Comparison of ENCODE assay signal across 22 cellular contexts in the genomic region with DNA sequence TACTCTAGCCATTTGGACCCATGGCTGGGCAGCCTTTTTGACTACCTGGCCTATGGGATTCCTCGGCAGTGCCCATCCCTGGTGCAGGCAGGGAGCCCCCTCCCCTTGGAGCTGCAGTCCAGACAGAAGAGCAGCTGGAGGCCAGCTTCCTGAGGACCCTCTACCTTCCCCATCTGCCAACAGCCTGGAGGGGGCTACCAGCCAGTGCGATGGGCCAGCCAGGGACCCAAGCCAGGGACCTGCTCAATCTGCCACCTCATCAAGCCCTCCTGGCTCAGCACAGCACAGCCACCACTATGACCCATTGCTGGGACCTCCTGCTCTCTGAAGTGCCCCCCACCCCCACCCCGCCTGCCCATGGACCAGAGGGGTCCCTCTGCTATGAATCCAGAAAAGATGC.
"Had no signal": no experiment of that assay in that cellular context is flagged by ENCODE, and none has a peak within 500 bp of the region (broad histone marks: within the 10 kb centered on the region; RNA-seq: fewer than 3 reads in every experiment).

No MANE protein-coding gene starts in this region.

- H3K27ac ChIP-seq: dorsolateral prefrontal cortex, epithelial cell of prostate, gastrocnemius medialis, neural progenitor cell, prostate gland, right atrium auricular region, thoracic aorta, tibial nerve, upper lobe of right lung, uterus had no signal

- H3K4me1 Mint-ChIP-seq: nephron had no signal

- H3K4me3 Mint-ChIP-seq: memory B cell, nephron, neural progenitor cell had no signal

- H3K27me3 ChIP-seq: neural progenitor cell, right atrium auricular region, uterus had no signal

- H3K9ac ChIP-seq: neural progenitor cell had no signal

- H3K36me3 ChIP-seq: gastrocnemius medialis, neural progenitor cell, prostate gland, right atrium auricular region, thoracic aorta, tibial nerve, upper lobe of right lung, uterus had no signal

- H3K4me2 ChIP-seq: neural progenitor cell, smooth muscle cell had no signal

- H3K27ac Mint-ChIP-seq: nephron, neural progenitor cell had no signal

- H3K4me1 ChIP-seq: prostate gland had no signal

- H3K9me3 Mint-ChIP-seq: memory B cell, nephron, neural progenitor cell had no signal

- H3K9me3 ChIP-seq: gastrocnemius medialis, prostate gland, right atrium auricular region, thoracic aorta, tibial nerve, upper lobe of right lung, uterus had no signal

- H2AFZ ChIP-seq: neural progenitor cell had no signal

- FAIRE-seq: colon, keratinocyte had no signal

- H3K36me3 Mint-ChIP-seq: neural progenitor cell had no signal

- H3K4me3 ChIP-seq: dorsolateral prefrontal cortex, gastrocnemius medialis, lung, neural progenitor cell, prostate gland, right atrium auricular region, smooth muscle cell, thoracic aorta, tibial nerve, upper lobe of right lung, uterus had no signal

- DNase-seq: dorsolateral prefrontal cortex; effector CD4-positive, alpha-beta T cell; gastrocnemius medialis; head of caudate nucleus; substantia nigra; upper lobe of right lung; uterus had no signal

- ATAC-seq: esophagus mucosa, gastrocnemius medialis, left lobe of liver, sciatic nerve had no signal
